In the genomic region with DNA sequence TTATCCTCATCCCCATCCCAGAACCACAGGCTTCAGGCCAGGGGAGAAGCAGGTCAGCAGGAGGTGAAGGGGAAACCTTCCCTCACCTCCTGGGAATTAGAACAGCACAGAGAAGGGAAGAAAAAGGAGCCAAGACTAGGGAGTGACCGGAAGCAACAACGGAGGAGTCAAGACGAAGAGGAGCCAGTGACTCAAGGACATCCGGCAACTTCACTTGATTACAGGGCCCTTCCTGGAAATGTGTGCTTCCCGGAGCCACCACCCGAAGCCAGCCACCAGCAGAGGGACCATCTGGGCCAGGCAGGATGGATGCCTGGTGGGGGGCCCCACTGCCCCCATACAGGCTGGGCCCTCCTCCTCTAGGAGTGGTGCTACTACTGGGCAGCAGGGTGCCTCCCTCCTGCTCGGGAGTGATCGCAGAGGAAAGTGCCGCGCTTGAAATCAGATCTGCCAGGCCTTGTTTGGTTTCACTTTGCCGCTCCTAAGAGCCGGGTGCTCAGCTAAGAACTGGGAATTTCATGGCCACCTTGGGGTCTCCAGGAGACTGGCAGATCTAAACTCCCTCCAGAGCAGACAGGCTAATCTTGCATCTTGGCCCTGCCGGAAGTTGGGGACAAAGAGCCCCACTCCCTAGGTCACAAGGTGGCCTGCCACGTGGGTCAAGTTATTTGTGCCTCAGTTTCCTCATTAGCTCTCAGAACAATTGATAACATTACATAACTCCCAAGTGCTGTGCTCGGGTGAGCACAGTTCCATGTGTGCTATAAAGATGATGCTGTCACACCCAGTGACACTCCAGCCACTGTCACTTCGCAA, we compare ENCODE assay signal across 1 cellular context.
A peak's percentile ranks its signal among the peaks of the same experiment; 100 is the strongest.
TF ChIP-seq lines count a peak whose summit lies in the region.

No MANE protein-coding gene starts in this region.

TF ChIP-seq in K562, 482 proteins besides CTCF, POLR2A, EP300 and RAD21 (continued from another document and continues in another):
- no peak for TF ChIP-seq CHD4 (IDR thresholded peaks at IDR 0.05; ENCODE audit: insufficient read depth, insufficient replicate concordance, low read depth, low read length, poor library complexity, severe bottlenecking)
- no peak for TF ChIP-seq PYGO2 (tag; IDR thresholded peaks at IDR 0.05)
- TF ChIP-seq, protein P1, sequence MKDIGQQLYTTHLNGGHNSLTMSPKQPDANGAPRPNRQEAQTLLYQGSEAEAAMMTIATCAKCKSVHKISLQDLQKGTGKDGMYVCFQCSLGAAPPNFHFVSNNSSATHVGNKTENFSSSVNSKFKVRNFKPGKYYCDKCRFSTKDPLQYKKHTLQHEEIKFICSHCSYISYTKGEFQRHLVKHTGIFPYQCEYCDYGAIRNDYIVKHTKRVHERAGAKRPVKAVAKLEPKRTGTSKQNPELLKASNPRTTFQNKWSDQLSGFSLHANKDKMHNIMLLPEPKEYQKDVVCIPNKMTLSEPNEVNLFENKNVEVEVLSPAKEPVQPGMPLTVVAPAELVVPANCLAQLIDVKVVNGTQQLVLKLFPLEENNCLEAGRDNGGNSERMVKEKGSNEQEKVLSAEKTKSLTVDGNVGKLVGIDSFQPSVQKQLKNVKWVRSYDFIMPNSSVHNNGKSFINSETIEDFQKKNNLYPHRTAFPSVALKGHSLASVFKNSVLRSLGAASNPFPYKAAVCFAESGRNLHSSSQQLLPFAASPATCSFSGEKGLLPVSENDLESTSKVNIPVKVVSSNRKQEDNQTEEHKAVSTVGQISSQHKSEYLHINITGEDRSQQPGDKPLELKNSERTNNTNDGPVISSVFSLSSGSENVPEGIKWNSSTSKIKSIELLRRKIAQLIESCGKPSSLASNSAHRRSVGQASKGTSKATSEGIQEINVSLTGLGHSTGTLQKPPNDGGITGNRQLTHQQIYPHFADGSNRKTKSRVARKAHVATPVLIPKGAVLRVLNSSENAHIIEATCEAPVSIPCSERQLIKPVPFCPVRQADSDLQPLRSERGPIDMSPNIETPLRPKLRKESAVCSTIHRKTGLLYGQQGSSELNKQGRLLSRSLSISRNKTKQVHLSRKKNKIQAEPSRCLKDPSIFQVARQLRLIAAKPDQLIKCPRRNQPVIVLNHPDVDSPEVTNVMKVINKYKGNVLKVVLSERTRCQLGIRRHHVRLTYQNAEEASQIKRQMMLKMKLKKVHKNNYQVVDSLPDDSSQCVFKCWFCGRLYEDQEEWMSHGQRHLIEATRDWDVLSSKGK (CRISPR knock-in tag; IDR thresholded peaks at IDR 0.05): no peak
- peak; percentile 55; the same call in 1 of the 2 replicates for TF ChIP-seq MTA3 (IDR thresholded peaks at IDR 0.05; ENCODE audit: borderline replicate concordance)
- TF ChIP-seq MCM3 (IDR thresholded peaks at IDR 0.05): no peak
- no peak for TF ChIP-seq ZNF609 (CRISPR knock-in tag; IDR thresholded peaks at IDR 0.05; ENCODE audit: borderline replicate concordance)
- TF ChIP-seq DMBX1 (CRISPR knock-in tag; IDR thresholded peaks at IDR 0.05; ENCODE audit: borderline replicate concordance): peak; percentile 52; the same call in 1 of the 2 replicates
- no peak for TF ChIP-seq BRD9 (IDR thresholded peaks at IDR 0.05; ENCODE audit: low read depth, partially characterized antibody)
- TF ChIP-seq TEAD1 (CRISPR knock-in tag; IDR thresholded peaks at IDR 0.05): 0 out of 4 replicates have a peak, but pooled peaks of 1 of the 2 experiments have one; percentile 6
- TF ChIP-seq GMEB1 (CRISPR knock-in tag; IDR thresholded peaks at IDR 0.05): no peak
- TF ChIP-seq GABPA (tag; conservative IDR thresholded peaks at IDR 0.05; ENCODE audit: low read depth): peak; percentile 91
- TF ChIP-seq KAT8 (IDR thresholded peaks at IDR 0.05; ENCODE audit: low read depth): no peak
- no peak for TF ChIP-seq SMARCC2 (IDR thresholded peaks at IDR 0.05; ENCODE audit: low read depth)
- no peak for TF ChIP-seq NR4A1 (CRISPR knock-in tag; IDR thresholded peaks at IDR 0.05)
- TF ChIP-seq NR4A1 (tag; IDR thresholded peaks at IDR 0.05): 0 out of 2 replicates have a peak, but pooled peaks have one; percentile 20
- peak; percentile 61 for TF ChIP-seq MAX (CRISPR knock-in tag; IDR thresholded peaks at IDR 0.05)
- TF ChIP-seq CHCHD3 (CRISPR knock-in tag; IDR thresholded peaks at IDR 0.05): no peak
- peak; percentile 83 for TF ChIP-seq SMAD4 (CRISPR knock-in tag; conservative IDR thresholded peaks at IDR 0.05)
- TF ChIP-seq CREM (IDR thresholded peaks at IDR 0.05; ENCODE audit: low read depth): peak; percentile 46
- peak; percentile 65; the same call in 1 of the 2 replicates for TF ChIP-seq JUND (IDR thresholded peaks at IDR 0.05; ENCODE audit: borderline replicate concordance, low read depth, low read length)
- TF ChIP-seq JUND (tag; IDR thresholded peaks at IDR 0.05; ENCODE audit: borderline replicate concordance, low read depth, low read length): no peak; the same call in 2 of the 3 replicates
- peak; percentile 52; the same call in 1 of the 2 replicates for TF ChIP-seq ZEB2 (IDR thresholded peaks at IDR 0.05)
- TF ChIP-seq ATF7 (IDR thresholded peaks at IDR 0.05): peak; percentile 37; the same call in 1 of the 2 replicates
- TF ChIP-seq, protein P2, sequence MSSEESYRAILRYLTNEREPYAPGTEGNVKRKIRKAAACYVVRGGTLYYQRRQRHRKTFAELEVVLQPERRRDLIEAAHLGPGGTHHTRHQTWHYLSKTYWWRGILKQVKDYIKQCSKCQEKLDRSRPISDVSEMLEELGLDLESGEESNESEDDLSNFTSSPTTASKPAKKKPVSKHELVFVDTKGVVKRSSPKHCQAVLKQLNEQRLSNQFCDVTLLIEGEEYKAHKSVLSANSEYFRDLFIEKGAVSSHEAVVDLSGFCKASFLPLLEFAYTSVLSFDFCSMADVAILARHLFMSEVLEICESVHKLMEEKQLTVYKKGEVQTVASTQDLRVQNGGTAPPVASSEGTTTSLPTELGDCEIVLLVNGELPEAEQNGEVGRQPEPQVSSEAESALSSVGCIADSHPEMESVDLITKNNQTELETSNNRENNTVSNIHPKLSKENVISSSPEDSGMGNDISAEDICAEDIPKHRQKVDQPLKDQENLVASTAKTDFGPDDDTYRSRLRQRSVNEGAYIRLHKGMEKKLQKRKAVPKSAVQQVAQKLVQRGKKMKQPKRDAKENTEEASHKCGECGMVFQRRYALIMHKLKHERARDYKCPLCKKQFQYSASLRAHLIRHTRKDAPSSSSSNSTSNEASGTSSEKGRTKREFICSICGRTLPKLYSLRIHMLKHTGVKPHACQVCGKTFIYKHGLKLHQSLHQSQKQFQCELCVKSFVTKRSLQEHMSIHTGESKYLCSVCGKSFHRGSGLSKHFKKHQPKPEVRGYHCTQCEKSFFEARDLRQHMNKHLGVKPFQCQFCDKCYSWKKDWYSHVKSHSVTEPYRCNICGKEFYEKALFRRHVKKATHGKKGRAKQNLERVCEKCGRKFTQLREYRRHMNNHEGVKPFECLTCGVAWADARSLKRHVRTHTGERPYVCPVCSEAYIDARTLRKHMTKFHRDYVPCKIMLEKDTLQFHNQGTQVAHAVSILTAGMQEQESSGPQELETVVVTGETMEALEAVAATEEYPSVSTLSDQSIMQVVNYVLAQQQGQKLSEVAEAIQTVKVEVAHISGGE (CRISPR knock-in tag; IDR thresholded peaks at IDR 0.05): peak in 2 of 3 experiments; percentile 75 to 94; a peak in 4 of 6 replicates
- TF ChIP-seq ZNF384 (IDR thresholded peaks at IDR 0.05; ENCODE audit: low read depth, low read length): no peak
- peak; percentile 75 for TF ChIP-seq RBFOX2 (IDR thresholded peaks at IDR 0.05; ENCODE audit: low read depth, low read length)
- no peak for TF ChIP-seq ZNF253 (CRISPR knock-in tag; conservative IDR thresholded peaks at IDR 0.05)
